In the genomic region with DNA sequence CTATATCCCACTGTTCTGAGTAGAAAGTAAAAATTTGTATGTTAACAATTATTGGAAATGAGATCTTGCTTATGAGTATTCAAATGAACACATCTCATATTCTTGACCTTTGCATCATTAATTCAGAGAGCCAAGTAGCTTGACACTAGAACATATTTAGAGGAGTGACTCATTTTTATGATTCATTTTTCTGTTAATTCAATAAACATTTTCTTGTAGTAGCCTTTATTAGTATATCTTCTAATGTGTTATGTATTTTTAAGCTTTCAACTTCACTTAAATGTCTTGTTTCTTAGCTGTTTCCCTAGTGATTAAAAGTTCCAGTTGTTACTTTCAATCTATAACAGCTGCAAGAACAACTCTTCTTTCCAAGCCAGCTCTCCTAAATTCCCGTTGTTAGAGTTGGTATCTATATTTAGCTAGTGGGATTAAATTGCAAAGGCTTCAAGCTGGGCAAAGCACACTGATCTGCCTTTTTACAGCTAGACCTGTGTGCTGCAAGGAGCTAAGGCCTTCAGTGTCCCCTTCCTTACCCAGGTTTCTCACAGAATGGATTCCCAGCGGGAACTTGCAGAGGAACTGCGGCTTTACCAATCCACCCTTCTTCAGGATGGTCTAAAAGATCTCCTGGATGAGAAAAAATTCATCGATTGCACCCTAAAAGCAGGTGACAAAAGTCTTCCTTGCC, we compare ENCODE assay signal across 11 cellular contexts. TPM values are rescaled to one million over a fixed set of nuclear protein-coding genes. Genes with fewer than 3 reads are reported as not detected.
DNase-seq lines count a peak whose midpoint lies in the region; ATAC-seq lines count a peak whose summit lies in the region.
"Had no signal": no experiment of that assay in that cellular context is flagged by ENCODE, and none has a peak within 500 bp of the region (broad histone marks: within the 10 kb centered on the region; RNA-seq: fewer than 3 reads in every experiment).

A gene (plus strand): TSS at position 473 of the 688 bp plus-strand sequence. CDS start 77 bp downstream, at position 550.

- H2BK5ac ChIP-seq in trophoblast cell (ENCODE audit: low read depth, low read length, poor library complexity) = no peak within 1 kb of the TSS

- no peak within 1 kb of the TSS for H4K8ac ChIP-seq in trophoblast cell (ENCODE audit: low read depth, low read length)

- WGBS in trophoblast cell (ENCODE audit: extremely low coverage, insufficient coverage, insufficient read length) = no CpG with 5 or more reads among the region's 4 CpGs

- POLR2A ChIA-PET in activated CD4-positive, alpha-beta memory T cell treated with anti-CD3 and anti-CD28 coated beads, Interleukin-2, amount 10 ng/mL, durations not matched to agents 7 days and 5 days (lab: Charles Lee) = no interaction called here

- ATAC-seq in HG03460 (IDR thresholded peaks at IDR 0.05; ENCODE audit: unreplicated experiment) (no peak), HG02885 (IDR thresholded peaks at IDR 0.05; ENCODE audit: poor library complexity, unreplicated experiment) (no peak)

- no peak within 1 kb of the TSS for H3K18ac ChIP-seq in trophoblast cell (ENCODE audit: low read length)

- no peak within 1 kb of the TSS for H4K91ac ChIP-seq in trophoblast cell (ENCODE audit: low read depth, low read length)

- no peak within 1 kb of the TSS for H2AK5ac ChIP-seq in trophoblast cell (ENCODE audit: low read length)

- no peaks in the 10 kb centered on the region for H3K4me1 ChIP-seq in trophoblast cell (ENCODE audit: control insufficient read depth in 1 of 2, insufficient read depth in 2 of 2, low read length in 2 of 2)

- no peak within 1 kb of the TSS for H2AFZ ChIP-seq in trophoblast cell (ENCODE audit: insufficient read depth, low read length, poor library complexity)

- H4K12ac ChIP-seq in trophoblast cell (ENCODE audit: low read depth, low read length) = no peak within 1 kb of the TSS

- DNase-seq in NCI-H82 (lab: John Stamatoyannopoulos, UW) = peak; percentile 37
- DNase-seq in NCI-H82 treated with DMSO at 0.1 percent for 48 hours (lab: John Stamatoyannopoulos, UW; ENCODE audit: unreplicated experiment) = no peak
- peak; percentile 49 for DNase-seq in brain pericyte (ENCODE audit: low read depth, low spot score)
- peak; percentile 34 for DNase-seq in hepatic stellate cell (ENCODE audit: low spot score)
- DNase-seq in activated CD4-positive, alpha-beta memory T cell treated with anti-CD3 and anti-CD28 coated beads, Interleukin-2, amount 10 ng/mL, durations not matched to agents 7 days and 5 days = no peak
- no peak for DNase-seq in trophoblast cell
- DNase-seq: activated gamma-delta T cell; effector CD8-positive, alpha-beta T cell; MG63 had no signal

- CTCF ChIA-PET in activated CD4-positive, alpha-beta memory T cell treated with anti-CD3 and anti-CD28 coated beads, Interleukin-2, amount 10 ng/mL, durations not matched to agents 7 days and 5 days (lab: Charles Lee) = interaction anchor here (0.7 kb wide), 2 partner anchors 15 to 19 kb away, joined by 3 to 4 read pairs; no protein-coding TSS in a partner anchor

- H3K23ac ChIP-seq in trophoblast cell (ENCODE audit: low read length) = no peak within 1 kb of the TSS

- H2BK12ac ChIP-seq in trophoblast cell (ENCODE audit: low read length) = no peak within 1 kb of the TSS

- no peak within 1 kb of the TSS for H3K4me2 ChIP-seq in trophoblast cell (ENCODE audit: low read length)

- H3K27me3 Mint-ChIP-seq in activated CD4-positive, alpha-beta memory T cell treated with anti-CD3 and anti-CD28 coated beads, Interleukin-2, amount 10 ng/mL, durations not matched to agents 7 days and 5 days = no peaks in the 10 kb centered on the region

- H3K4ac ChIP-seq in trophoblast cell (ENCODE audit: low read depth, low read length) = no peak within 1 kb of the TSS

- H3K4me3 Mint-ChIP-seq in activated CD4-positive, alpha-beta memory T cell treated with anti-CD3 and anti-CD28 coated beads, Interleukin-2, amount 10 ng/mL, durations not matched to agents 7 days and 5 days = no peak within 1 kb of the TSS

- no peaks in the 10 kb centered on the region for H3K9me3 ChIP-seq in trophoblast cell (ENCODE audit: insufficient read depth, low read depth, low read length)
- H3K9me3 ChIP-seq: MG63 had no signal

- H3K27me3 ChIP-seq in trophoblast cell (ENCODE audit: insufficient read depth, low read length) = no peaks in the 10 kb centered on the region
- H3K27me3 ChIP-seq: MG63 had no signal

- H3K4me3 ChIP-seq in trophoblast cell (ENCODE audit: low read depth, low read length) = no peak within 1 kb of the TSS
- H3K4me3 ChIP-seq: MG63 had no signal

- no peaks in the 10 kb centered on the region for H3K9me3 Mint-ChIP-seq in activated CD4-positive, alpha-beta memory T cell treated with anti-CD3 and anti-CD28 coated beads, Interleukin-2, amount 10 ng/mL, durations not matched to agents 7 days and 5 days

- no peak within 1 kb of the TSS for H3K9ac ChIP-seq in trophoblast cell (ENCODE audit: low read length)

- H3K27ac ChIP-seq in trophoblast cell (ENCODE audit: low read depth, low read length) = no peak within 1 kb of the TSS

- peaks cover 0 to 3% of the 10 kb centered on the region in 2 experiments for H3K36me3 ChIP-seq in trophoblast cell (ENCODE audit: control insufficient read depth in 1 of 2, insufficient read depth in 2 of 2, low read length in 2 of 2)
- H3K36me3 ChIP-seq: MG63 had no signal

- no peaks in the 10 kb centered on the region for H3K79me2 ChIP-seq in trophoblast cell (ENCODE audit: control insufficient read depth, insufficient read depth, low read length, poor library complexity)

- H3K79me1 ChIP-seq in trophoblast cell (ENCODE audit: low read length) = no peaks in the 10 kb centered on the region

- peaks cover 4% of the 10 kb centered on the region for H3K4me1 Mint-ChIP-seq in activated CD4-positive, alpha-beta memory T cell treated with anti-CD3 and anti-CD28 coated beads, Interleukin-2, amount 10 ng/mL, durations not matched to agents 7 days and 5 days

- H2BK120ac ChIP-seq in trophoblast cell (ENCODE audit: insufficient read depth, low read length, poor library complexity) = no peak within 1 kb of the TSS

- no peak within 1 kb of the TSS for H3K27ac Mint-ChIP-seq in activated CD4-positive, alpha-beta memory T cell treated with anti-CD3 and anti-CD28 coated beads, Interleukin-2, amount 10 ng/mL, durations not matched to agents 7 days and 5 days

- H3K36me3 Mint-ChIP-seq in activated CD4-positive, alpha-beta memory T cell treated with anti-CD3 and anti-CD28 coated beads, Interleukin-2, amount 10 ng/mL, durations not matched to agents 7 days and 5 days (ENCODE audit: low read depth) = no peaks in the 10 kb centered on the region

- no peak within 1 kb of the TSS for H3K14ac ChIP-seq in trophoblast cell (ENCODE audit: low read length)

RNA-seq across cellular contexts. Expression of the gene that starts here (rescaled TPM):
- not detected for total RNA-seq in activated CD4-positive, alpha-beta memory T cell treated with anti-CD3 and anti-CD28 coated beads, Interleukin-2, amount 10 ng/mL, durations not matched to agents 7 days and 5 days
- 0.03 and 0.18 TPM in 2 replicates for polyA plus RNA-seq in trophoblast cell (2013)

Comparison
In these comparisons a context has a peak if more than half of its experiments do, and no peak if none do; other contexts are left out.
1. DNase-seq: peak in NCI-H82 (single experiment), brain pericyte (single experiment) and hepatic stellate cell (single experiment); none in NCI-H82 treated with DMSO at 0.1 percent for 48 hours (single experiment), activated CD4-positive, alpha-beta memory T cell treated with anti-CD3 and anti-CD28 coated beads, Interleukin-2, amount 10 ng/mL, durations not matched to agents 7 days and 5 days (single experiment) and trophoblast cell (0 of 2).